14 cellular contexts compared by ENCODE assay signal in the genomic region with DNA sequence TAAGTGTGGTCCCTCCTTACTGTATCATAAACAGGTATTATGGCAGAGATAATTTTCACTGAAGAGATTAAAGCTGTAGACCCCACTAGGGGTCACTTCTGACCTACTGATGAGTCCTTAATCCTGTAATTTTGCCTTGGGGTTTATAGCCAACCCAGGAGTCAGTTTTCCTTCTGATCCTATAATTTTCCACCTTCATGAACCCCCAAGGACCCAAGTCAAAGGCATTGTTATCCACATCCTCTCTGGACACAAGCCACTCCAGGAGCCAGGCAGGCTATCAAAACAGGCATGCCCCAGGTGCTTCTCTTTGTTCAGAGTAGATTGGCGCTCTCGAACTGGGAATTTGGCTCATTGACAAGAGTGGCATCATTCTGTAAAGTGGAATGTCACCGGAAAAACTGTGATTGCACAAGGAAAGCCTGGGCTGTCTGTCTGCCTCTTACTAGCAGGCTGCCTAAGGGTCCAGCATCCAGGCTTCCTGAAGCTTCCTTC.
DNase-seq lines count a peak whose midpoint lies in the region; TF ChIP-seq lines count a peak whose summit lies in the region.
"Had no signal": no experiment of that assay in that cellular context is flagged by ENCODE, and none has a peak within 500 bp of the region (broad histone marks: within the 10 kb centered on the region; RNA-seq: fewer than 3 reads in every experiment).

No MANE protein-coding gene starts in this region.

- H3K4me3 Mint-ChIP-seq in CD4-positive, alpha-beta memory T cell, result no peak overlapping the region
- H3K4me3 Mint-ChIP-seq: activated CD8-positive, alpha-beta T cell treated with anti-CD3 and anti-CD28 coated beads, Interleukin-2, amount 10 ng/mL, durations not matched to agents 7 days and 5 days; activated naive CD8-positive, alpha-beta T cell had no signal

- peaks cover 0 to 34% (median 11%) of the 10 kb centered on the region in 8 donors for H3K9me3 Mint-ChIP-seq in CD4-positive, alpha-beta memory T cell

- DNase-seq in ELR (ENCODE audit: low read depth) (peak; percentile 3), NCI-H2081 treated with DMSO at 0.1 percent for 48 hours (lab: John Stamatoyannopoulos, UW) (peak; percentile 70), WERI-Rb-1 (no peak), left kidney (ENCODE audit: low read depth, low spot score) (peak; percentile 28), NOMO-1 (lab: John Stamatoyannopoulos, UW; ENCODE audit: unreplicated experiment in 2 of 2) (no peak), kidney tubule cell (ENCODE audit: low spot score) (no peak)
- DNase-seq in stimulated activated naive CD4-positive, alpha-beta T cell treated with Interleukin-2 at 50 U/mL for 16 hours (lab: John Stamatoyannopoulos, UW), result no peak
- no peak for DNase-seq in CD4-positive, alpha-beta memory T cell
- DNase-seq: activated CD8-positive, alpha-beta T cell treated with anti-CD3 and anti-CD28 coated beads, Interleukin-2, amount 10 ng/mL, durations not matched to agents 7 days and 5 days; NCI-H446 treated with DMSO at 0.1 percent for 48 hours; T-helper 1 cell had no signal

- CTCF ChIA-PET in CD4-positive, alpha-beta memory T cell (lab: Charles Lee; ENCODE audit: partially characterized antibody), result no interaction called here

- no peaks in the 10 kb centered on the region for H3K4me1 Mint-ChIP-seq in CD4-positive, alpha-beta memory T cell

- no peaks in the 10 kb centered on the region for H3K9me3 ChIP-seq in WERI-Rb-1 (ENCODE audit: severe bottlenecking)
- H3K9me3 ChIP-seq in CD4-positive, alpha-beta memory T cell (ENCODE audit: control insufficient read depth in 1 of 2, low read length in 2 of 2), result no peaks in the 10 kb centered on the region
- H3K9me3 ChIP-seq: BLaER1 had no signal

- H3K27ac ChIP-seq in WERI-Rb-1, result no peak overlapping the region
- H3K27ac ChIP-seq in CD4-positive, alpha-beta memory T cell (ENCODE audit: low read depth, low read length), result no peak overlapping the region
- H3K27ac ChIP-seq: BLaER1 had no signal

- H3K27ac Mint-ChIP-seq in CD4-positive, alpha-beta memory T cell, result no peak overlapping the region
- H3K27ac Mint-ChIP-seq: activated CD8-positive, alpha-beta T cell treated with anti-CD3 and anti-CD28 coated beads, Interleukin-2, amount 10 ng/mL, durations not matched to agents 7 days and 5 days; activated naive CD8-positive, alpha-beta T cell had no signal

- TF ChIP-seq CTCF in WERI-Rb-1 (IDR thresholded peaks at IDR 0.05; ENCODE audit: low read depth, low read length), result peak; percentile 18; the same call in 1 of the 2 replicates

- H3K4me1 ChIP-seq in CD4-positive, alpha-beta memory T cell (ENCODE audit: insufficient read depth, low read length), result no peaks in the 10 kb centered on the region
- H3K4me1 ChIP-seq: BLaER1 had no signal

- H3K27me3 Mint-ChIP-seq in CD4-positive, alpha-beta memory T cell, result no peaks in the 10 kb centered on the region
- H3K27me3 Mint-ChIP-seq: activated naive CD8-positive, alpha-beta T cell had no signal

- no peaks in the 10 kb centered on the region for H3K27me3 ChIP-seq in WERI-Rb-1 (ENCODE audit: insufficient read depth, low read depth, severe bottlenecking)
- H3K27me3 ChIP-seq in CD4-positive, alpha-beta memory T cell (ENCODE audit: insufficient read depth, low read length), result no peaks in the 10 kb centered on the region
- H3K27me3 ChIP-seq: BLaER1 had no signal

- intact Hi-C loops in CD4-positive, alpha-beta memory T cell (cut with micrococcal nuclease), result no loop called here

- H3K36me3 Mint-ChIP-seq in CD4-positive, alpha-beta memory T cell, result no peaks in the 10 kb centered on the region
- H3K36me3 Mint-ChIP-seq: activated naive CD8-positive, alpha-beta T cell had no signal

- H3K4me3 ChIP-seq in WERI-Rb-1 (ENCODE audit: low read depth, low read length), result no peak overlapping the region
- no peak overlapping the region for H3K4me3 ChIP-seq in CD4-positive, alpha-beta memory T cell (ENCODE audit: low read length in 2 of 2)
- H3K4me3 ChIP-seq: BLaER1, smooth muscle cell had no signal

- POLR2A ChIA-PET in CD4-positive, alpha-beta memory T cell (lab: Charles Lee; ENCODE audit: partially characterized antibody), result no interaction called here

- no peaks in the 10 kb centered on the region for H3K36me3 ChIP-seq in WERI-Rb-1
- no peaks in the 10 kb centered on the region for H3K36me3 ChIP-seq in CD4-positive, alpha-beta memory T cell (ENCODE audit: insufficient read depth, low read length)
- H3K36me3 ChIP-seq: BLaER1 had no signal

Comparison
In these comparisons a context has a peak if more than half of its experiments do, and no peak if none do; other contexts are left out.
1. DNase-seq: peak in ELR (single experiment), NCI-H2081 treated with DMSO at 0.1 percent for 48 hours (single experiment) and left kidney (single experiment); none in WERI-Rb-1 (single experiment), stimulated activated naive CD4-positive, alpha-beta T cell treated with Interleukin-2 at 50 U/mL for 16 hours (single experiment), CD4-positive, alpha-beta memory T cell (0 of 5), NOMO-1 (0 of 2) and kidney tubule cell (single experiment).